Comparison of ENCODE assay signal across 1 cellular context in genomic region chr14:21233457-21234076, GRCh38.
TF ChIP-seq lines count a peak whose summit lies in the region.

No MANE protein-coding gene starts in this region.

TF ChIP-seq in GM12878, 131 proteins besides CTCF, POLR2A, EP300 and RAD21:
- TF ChIP-seq ZNF622 (IDR thresholded peaks at IDR 0.05) (no peak), USF2 (IDR thresholded peaks at IDR 0.05; ENCODE audit: borderline replicate concordance, low read depth, low read length) (no peak), IKZF1 (conservative IDR thresholded peaks at IDR 0.05) (no peak), ZNF384 (IDR thresholded peaks at IDR 0.05; ENCODE audit: borderline replicate concordance, low read depth, low read length) (no peak), SMAD1 (IDR thresholded peaks at IDR 0.05; ENCODE audit: low read depth, partially characterized antibody) (no peak), MEF2A (IDR thresholded peaks at IDR 0.05; ENCODE audit: insufficient read depth, low read depth, low read length) (no peak), BCL11A (IDR thresholded peaks at IDR 0.05; ENCODE audit: low read depth, low read length) (no peak), ZNF274 (IDR thresholded peaks at IDR 0.05; ENCODE audit: insufficient read depth, insufficient read length) (no peak), SRF (IDR thresholded peaks at IDR 0.05; ENCODE audit: low read depth in 2 of 2, low read length in 2 of 2) (no peak), DPF2 (IDR thresholded peaks at IDR 0.05) (no peak), BHLHE40 (IDR thresholded peaks at IDR 0.05; ENCODE audit: borderline replicate concordance in 1 of 2, low read depth in 2 of 2, low read length in 1 of 2) (no peak), CREB1 (IDR thresholded peaks at IDR 0.05; ENCODE audit: low read depth) (no peak), NR2F1 (conservative IDR thresholded peaks at IDR 0.05) (no peak), WRNIP1 (IDR thresholded peaks at IDR 0.05; ENCODE audit: borderline replicate concordance, low read depth, low read length) (no peak)
